In genomic region chr22:42090596-42091445, GRCh38 we compare ENCODE assay signal across 8 cellular contexts. TPM values are rescaled to one million over a fixed set of nuclear protein-coding genes. Genes with fewer than 3 reads are reported as not detected.
A peak's percentile ranks its signal among the peaks of the same experiment; 100 is the strongest.
DNase-seq lines count a peak whose midpoint lies in the region; ATAC-seq and TF ChIP-seq lines count a peak whose summit lies in the region.

Gene NDUFA6 (minus strand): TSS chr22:42090772. CDS start chr22:42090744, 28 bp downstream.

- peak within 1 kb of the TSS; percentile 92 for H3K4me3 ChIP-seq in fibroblast of pulmonary artery (replicated peaks; ENCODE audit: low read depth, low read length)

- peak; percentile 97 for ATAC-seq in stimulated activated naive CD8-positive, alpha-beta T cell treated with anti-CD3 and anti-CD28 coated beads, Interleukin-15, amount 100 ng/mL, for 72 hours

- TF ChIP-seq CTCF in fibroblast of pulmonary artery (IDR thresholded peaks at IDR 0.05; ENCODE audit: low read length, missing control alignments), result peak; percentile 70
- peak; percentile 86 to 94 (median 87) for TF ChIP-seq CTCF in nephron (IDR thresholded peaks at IDR 0.05; ENCODE audit: unreplicated experiment in 3 of 3)

- peak within 1 kb of the TSS; percentile 97 to 100 (median 99) for H3K27ac Mint-ChIP-seq in nephron
- H3K27ac Mint-ChIP-seq in stimulated activated naive CD8-positive, alpha-beta T cell treated with anti-CD3 and anti-CD28 coated beads, Interleukin-15, amount 100 ng/mL, for 72 hours, result peak within 1 kb of the TSS; percentile 99 to 100

- DNase-seq in ELF-1 (ENCODE audit: low read depth, low spot score), result peak; percentile 100
- DNase-seq in H4 (ENCODE audit: low spot score), result peak; percentile 99
- peak; percentile 99 for DNase-seq in LoVo (ENCODE audit: low spot score)
- DNase-seq in activated effector memory CD4-positive, alpha-beta T cell treated with Interleukin-2 at 50 U/mL for 16 hours, result peak; percentile 97
- DNase-seq in fibroblast of pulmonary artery (ENCODE audit: low read depth), result peak; percentile 99
- peak; percentile 98 to 99 for DNase-seq in stimulated activated naive CD8-positive, alpha-beta T cell treated with anti-CD3 and anti-CD28 coated beads, Interleukin-15, amount 100 ng/mL, for 72 hours

- H3K9me3 Mint-ChIP-seq in nephron, result peaks cover 6% of the 10 kb centered on the region
- H3K9me3 Mint-ChIP-seq in stimulated activated naive CD8-positive, alpha-beta T cell treated with anti-CD3 and anti-CD28 coated beads, Interleukin-15, amount 100 ng/mL, for 72 hours, result peaks cover 0 to 5% of the 10 kb centered on the region in 2 donors

- H3K36me3 Mint-ChIP-seq in nephron (ENCODE audit: low read depth), result peaks cover 47% of the 10 kb centered on the region

- peaks cover 4% of the 10 kb centered on the region for H3K27me3 Mint-ChIP-seq in nephron (ENCODE audit: low read depth)
- no peaks in the 10 kb centered on the region for H3K27me3 Mint-ChIP-seq in stimulated activated naive CD8-positive, alpha-beta T cell treated with anti-CD3 and anti-CD28 coated beads, Interleukin-15, amount 100 ng/mL, for 72 hours

- H3K4me3 Mint-ChIP-seq in nephron, result peak within 1 kb of the TSS; percentile 99 to 100 (median 99)
- H3K4me3 Mint-ChIP-seq in stimulated activated naive CD8-positive, alpha-beta T cell treated with anti-CD3 and anti-CD28 coated beads, Interleukin-15, amount 100 ng/mL, for 72 hours, result peak within 1 kb of the TSS; percentile 94 to 99

- TF ChIP-seq POLR2A in Raji (IDR thresholded peaks at IDR 0.05; ENCODE audit: insufficient read depth, low read depth, low read length), result peak; percentile 88

- H3K4me1 Mint-ChIP-seq in nephron, result peaks cover 17% of the 10 kb centered on the region
- peaks cover 28% of the 10 kb centered on the region for H3K4me1 Mint-ChIP-seq in stimulated activated naive CD8-positive, alpha-beta T cell treated with anti-CD3 and anti-CD28 coated beads, Interleukin-15, amount 100 ng/mL, for 72 hours

RNA-seq across cellular contexts. Expression of gene NDUFA6, which starts in this region (rescaled TPM):
- total RNA-seq in H4 (2014; rRNA removed; shearing (Covaris generic)), result 138 and 164 TPM in 2 replicates

Comparison
In these comparisons a context has a peak if more than half of its experiments do, and no peak if none do; other contexts are left out.
1. Peak in every context shown above with its lines: DNase-seq, ATAC-seq and H3K4me3 ChIP-seq.